Comparison of ENCODE assay signal across 11 cellular contexts in the genomic region with DNA sequence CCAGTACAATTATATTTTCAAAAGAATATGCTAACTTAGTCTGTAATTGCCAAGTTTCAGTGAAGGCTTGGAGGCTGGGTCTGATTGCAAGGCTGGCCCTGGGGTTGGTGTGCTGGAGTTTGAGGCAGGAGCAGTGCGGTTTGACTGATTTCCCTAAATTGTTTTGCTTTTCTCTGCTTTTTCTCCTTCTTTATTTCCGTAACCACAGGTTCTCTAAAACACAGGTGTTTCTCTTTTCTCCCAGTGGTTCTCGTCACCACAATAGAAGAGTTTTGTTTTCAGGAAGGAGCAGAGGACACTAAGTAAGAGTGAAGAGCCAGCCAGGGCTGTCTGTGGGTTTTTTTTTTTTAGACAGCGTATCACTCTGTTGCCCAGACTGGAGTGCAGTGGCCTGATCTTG. TPM values are rescaled to one million over a fixed set of nuclear protein-coding genes. Genes with fewer than 3 reads are reported as not detected.
DNase-seq lines count a peak whose midpoint lies in the region; ATAC-seq and TF ChIP-seq lines count a peak whose summit lies in the region.
"Had no signal": no experiment of that assay in that cellular context is flagged by ENCODE, and none has a peak within 500 bp of the region (broad histone marks: within the 10 kb centered on the region; RNA-seq: fewer than 3 reads in every experiment).

No MANE protein-coding gene starts in this region.

- ATAC-seq in GM21423 (IDR thresholded peaks at IDR 0.05; ENCODE audit: unreplicated experiment), result peak; percentile 79
- ATAC-seq in mucosa of descending colon, result peak; percentile 40
- no peak for ATAC-seq in left lung

- peak overlapping the region; percentile 42; the same call in 1 of the 2 replicates for H3K4me2 ChIP-seq in KMS-11

- 0 out of 2 replicates have a peak, but pooled peaks cover 4% of the 10 kb centered on the region for H4K20me1 ChIP-seq in KMS-11 (ENCODE audit: insufficient read depth)

- H3K27ac ChIP-seq in KMS-11 (no peak overlapping the region), SJCRH30 (no peak overlapping the region), left lung (peak overlapping the region in 1 of 2 donors; percentile 81)
- H3K27ac ChIP-seq: neutrophil had no signal

- H3K4me3 ChIP-seq in GM12865 (ENCODE audit: low read depth, low read length) (no peak overlapping the region), KMS-11 (IDR thresholded peaks at IDR 0.05; ENCODE audit: insufficient read depth, low read depth, low read length) (no peak overlapping the region), mucosa of descending colon (no peak overlapping the region), SJCRH30 (no peak overlapping the region), left lung (no peak overlapping the region)
- H3K4me3 ChIP-seq: Peyer's patch had no signal

- H3K9me3 ChIP-seq in mucosa of descending colon (no peaks in the 10 kb centered on the region), SJCRH30 (replicated peaks) (no peaks in the 10 kb centered on the region), left lung (no peaks in the 10 kb centered on the region)
- H3K9me3 ChIP-seq: neutrophil, Peyer's patch had no signal

- peaks cover 71% of the 10 kb centered on the region for H3K27me3 ChIP-seq in KMS-11 (ENCODE audit: insufficient read depth, low read depth)
- no peaks in the 10 kb centered on the region for H3K27me3 ChIP-seq in SJCRH30
- H3K27me3 ChIP-seq in left lung, result no peaks in the 10 kb centered on the region
- H3K27me3 ChIP-seq: Peyer's patch had no signal

- no peak overlapping the region for H2AFZ ChIP-seq in KMS-11 (ENCODE audit: low read depth)

- no peaks in the 10 kb centered on the region for H3K79me2 ChIP-seq in KMS-11 (ENCODE audit: insufficient read depth, low read depth)

- peak; percentile 23 for DNase-seq in GM12865 (ENCODE audit: low read depth)
- DNase-seq in mucosa of descending colon, result no peak
- DNase-seq in SJCRH30, result no peak
- no peak for DNase-seq in hepatic stellate cell (ENCODE audit: low spot score)
- DNase-seq in NOMO-1 treated with DMSO at 0.1 percent for 48 hours (lab: John Stamatoyannopoulos, UW; ENCODE audit: unreplicated experiment), result no peak
- DNase-seq in left lung, result no peak
- DNase-seq: DMS53 had no signal

- H3K36me3 ChIP-seq in KMS-11 (ENCODE audit: insufficient read depth) (no peaks in the 10 kb centered on the region), mucosa of descending colon (ENCODE audit: low read depth) (no peaks in the 10 kb centered on the region), SJCRH30 (no peaks in the 10 kb centered on the region), left lung (no peaks in the 10 kb centered on the region)
- H3K36me3 ChIP-seq: neutrophil, Peyer's patch had no signal

- H3K4me1 ChIP-seq in KMS-11 (ENCODE audit: low read depth, poor library complexity, severe bottlenecking), result peaks cover 24% of the 10 kb centered on the region
- H3K4me1 ChIP-seq in mucosa of descending colon (ENCODE audit: low read depth), result no peaks in the 10 kb centered on the region
- H3K4me1 ChIP-seq in SJCRH30, result no peaks in the 10 kb centered on the region
- peaks cover 0 to 5% of the 10 kb centered on the region in 2 donors for H3K4me1 ChIP-seq in left lung

- intact Hi-C loops in mucosa of descending colon (cut with DNase I, micrococcal nuclease), result no loop called here
- intact Hi-C loops in left lung (cut with DNase I), result no loop called here

- no peak overlapping the region for H3K9ac ChIP-seq in KMS-11

- no peak for TF ChIP-seq CTCF in GM12865 (IDR thresholded peaks at IDR 0.05; ENCODE audit: insufficient read depth, low read depth, low read length, missing control alignments)
- TF ChIP-seq CTCF in KMS-11 (conservative IDR thresholded peaks at IDR 0.05; ENCODE audit: low read depth, low read length), result no peak
- TF ChIP-seq CTCF in mucosa of descending colon (IDR thresholded peaks at IDR 0.05), result no peak
- TF ChIP-seq CTCF in left lung (IDR thresholded peaks at IDR 0.05), result no peak

RNA-seq across cellular contexts. Expression of gene SNX9, which starts 8.2 kb away (rescaled TPM):
- total RNA-seq in mucosa of descending colon (10 to 100 TPM; 55.0 to 69.6 (median 68.0) TPM), left lung (10 to 100 TPM; 23.5 to 25.3 TPM)
- total RNA-seq in SJCRH30 (2014; rRNA removed; shearing (Covaris generic)), result 28.0 and 29.2 TPM in 2 replicates
